Comparison of ENCODE assay signal across 32 cellular contexts in the genomic region with DNA sequence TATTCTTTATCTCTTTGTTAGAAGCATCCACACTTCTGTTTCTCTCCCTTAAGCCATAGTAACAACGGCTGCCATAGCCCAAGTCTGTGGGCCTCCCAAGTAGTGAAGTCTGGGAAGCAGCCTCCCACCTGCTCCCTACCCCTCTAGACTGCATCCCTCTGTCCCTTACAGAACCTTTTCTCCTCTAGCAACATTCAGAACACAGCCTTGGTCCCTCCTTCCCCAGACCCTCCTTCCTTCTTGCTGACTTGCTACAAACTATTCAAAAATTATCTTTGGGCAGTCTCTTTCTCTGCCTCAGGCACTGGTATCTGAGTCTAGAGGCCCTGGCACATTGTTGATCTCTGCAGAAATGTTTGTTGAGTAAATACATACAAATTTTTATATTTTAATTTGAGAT. TPM values are rescaled to one million over a fixed set of nuclear protein-coding genes. Genes with fewer than 3 reads are reported as not detected.
DNase-seq lines count a peak whose midpoint lies in the region; ATAC-seq and TF ChIP-seq lines count a peak whose summit lies in the region.
"Had no signal": no experiment of that assay in that cellular context is flagged by ENCODE, and none has a peak within 500 bp of the region (broad histone marks: within the 10 kb centered on the region; RNA-seq: fewer than 3 reads in every experiment).

No MANE protein-coding gene starts in this region.

- peaks cover 2% of the 10 kb centered on the region for H3K36me3 Mint-ChIP-seq in activated naive CD4-positive, alpha-beta T cell treated with anti-CD3 and anti-CD28 coated beads, Interleukin-2, amount 50 U/mL, for 24 hours
- peaks cover 3% of the 10 kb centered on the region for H3K36me3 Mint-ChIP-seq in T-cell
- H3K36me3 Mint-ChIP-seq in type B pancreatic cell = no peaks in the 10 kb centered on the region

- TF ChIP-seq POLR2A in lower leg skin (IDR thresholded peaks at IDR 0.05) = no peak

- H2BK120ac ChIP-seq in mesendoderm (ENCODE audit: low read depth, low read length) = no peak overlapping the region

- no peak overlapping the region for H3K4ac ChIP-seq in mesendoderm (ENCODE audit: low read depth, low read length)

- no peak overlapping the region for H4K5ac ChIP-seq in mesendoderm (ENCODE audit: low read length)

- intact Hi-C loops in lower leg skin (cut with DNase I; ENCODE audit: low total_unique reads) = loop anchor here (5.0 kb wide), 1 partner anchor 206 kb away; no protein-coding TSS in a partner anchor

- H3K27me3 Mint-ChIP-seq in activated naive CD4-positive, alpha-beta T cell treated with anti-CD3 and anti-CD28 coated beads, Interleukin-2, amount 50 U/mL, for 24 hours = no peaks in the 10 kb centered on the region
- no peaks in the 10 kb centered on the region for H3K27me3 Mint-ChIP-seq in T-cell
- H3K27me3 Mint-ChIP-seq in type B pancreatic cell = no peaks in the 10 kb centered on the region

- H3K27ac Mint-ChIP-seq in activated naive CD4-positive, alpha-beta T cell treated with anti-CD3 and anti-CD28 coated beads, Interleukin-2, amount 50 U/mL, for 24 hours = peak overlapping the region; percentile 79
- no peak overlapping the region for H3K27ac Mint-ChIP-seq in T-cell
- H3K27ac Mint-ChIP-seq in type B pancreatic cell = peak overlapping the region; percentile 6
- H3K27ac Mint-ChIP-seq: activated naive CD4-positive, alpha-beta T cell treated with anti-CD3 and anti-CD28 coated beads for 36 hours; activated T-cell treated with anti-CD3 and anti-CD28 coated beads, Interleukin-2, amount 50 U/mL, for 72 hours; endodermal cell; HFFc6; stimulated activated effector memory CD8-positive, alpha-beta T cell treated with anti-CD3 and anti-CD28 coated beads, Interleukin-12 subunit alpha, Interleukin-12 subunit beta, amount 100 ng/mL, for 72 hours had no signal

- WGBS in mesendoderm (ENCODE audit: extremely low coverage, insufficient coverage, low lambda C conversion rate) = no CpG with 5 or more reads among the region's 1 CpG
- WGBS in lower leg skin, 2 donors = 89 to 92% methylated on average over 1 of the region's 1 CpG

- no peaks in the 10 kb centered on the region for H3K36me3 ChIP-seq in mesendoderm (ENCODE audit: control insufficient read depth, insufficient read depth, low read length)
- H3K36me3 ChIP-seq: SJCRH30, upper lobe of left lung had no signal

- H3K27me3 ChIP-seq in mesendoderm (ENCODE audit: insufficient read depth, low read length, poor library complexity) = no peaks in the 10 kb centered on the region
- H3K27me3 ChIP-seq: hepatocyte, upper lobe of left lung had no signal

- peaks cover 2% of the 10 kb centered on the region for H3K4me1 ChIP-seq in mesendoderm (ENCODE audit: control insufficient read depth, low read depth, low read length)

- no peak overlapping the region for H3K9ac ChIP-seq in mesendoderm (ENCODE audit: low read length)

- H3K18ac ChIP-seq in mesendoderm (ENCODE audit: low read length) = no peak overlapping the region

- H3K4me2 ChIP-seq in mesendoderm (ENCODE audit: low read length) = no peak overlapping the region
- H3K4me2 ChIP-seq: hepatocyte had no signal

- POLR2A ChIA-PET in T-cell (lab: Charles Lee) = interaction anchor here (0.6 kb wide), 2 partner anchors 50 to 834 kb away, joined by 3 to 6 read pairs; no protein-coding TSS in a partner anchor

- H3K4me3 ChIP-seq in mesendoderm (ENCODE audit: low read length) = no peak overlapping the region
- no peak overlapping the region for H3K4me3 ChIP-seq in lower leg skin (ENCODE audit: low read depth, poor library complexity, severe bottlenecking)
- H3K4me3 ChIP-seq: coronary artery, GM12878, hepatocyte, SJCRH30, upper lobe of left lung had no signal

- no peak overlapping the region for H2BK5ac ChIP-seq in mesendoderm (ENCODE audit: low read length)

- ATAC-seq in T-cell (replicated peaks in 1 of 4) (no peak), GM19455 (IDR thresholded peaks at IDR 0.05; ENCODE audit: unreplicated experiment) (no peak)
- ATAC-seq: activated T-cell treated with anti-CD3 and anti-CD28 coated beads, Interleukin-2, amount 50 U/mL, for 72 hours; GM12878; left colon; sciatic nerve; stimulated activated effector memory CD8-positive, alpha-beta T cell treated with anti-CD3 and anti-CD28 coated beads, Interleukin-12 subunit alpha, Interleukin-12 subunit beta, amount 100 ng/mL, for 72 hours had no signal

- H3K79me1 ChIP-seq in mesendoderm (ENCODE audit: low read length) = no peaks in the 10 kb centered on the region

- no peaks in the 10 kb centered on the region for H3K79me2 ChIP-seq in mesendoderm (ENCODE audit: control insufficient read depth, insufficient read depth, low read length)

- TF ChIP-seq CTCF in type B pancreatic cell (conservative IDR thresholded peaks at IDR 0.05) = no peak
- no peak for TF ChIP-seq CTCF in lower leg skin (IDR thresholded peaks at IDR 0.05)

- H4K8ac ChIP-seq in mesendoderm (ENCODE audit: low read depth, low read length) = no peak overlapping the region

- no peaks in the 10 kb centered on the region for H3K9me3 Mint-ChIP-seq in activated naive CD4-positive, alpha-beta T cell treated with anti-CD3 and anti-CD28 coated beads, Interleukin-2, amount 50 U/mL, for 24 hours
- no peaks in the 10 kb centered on the region for H3K9me3 Mint-ChIP-seq in T-cell
- H3K9me3 Mint-ChIP-seq in type B pancreatic cell = no peaks in the 10 kb centered on the region
- H3K9me3 Mint-ChIP-seq: activated naive CD4-positive, alpha-beta T cell treated with anti-CD3 and anti-CD28 coated beads for 36 hours; activated T-cell treated with anti-CD3 and anti-CD28 coated beads, Interleukin-2, amount 50 U/mL, for 72 hours; endodermal cell; HFFc6; stimulated activated effector memory CD8-positive, alpha-beta T cell treated with anti-CD3 and anti-CD28 coated beads, Interleukin-12 subunit alpha, Interleukin-12 subunit beta, amount 100 ng/mL, for 72 hours had no signal

- H3K4me1 Mint-ChIP-seq in activated naive CD4-positive, alpha-beta T cell treated with anti-CD3 and anti-CD28 coated beads, Interleukin-2, amount 50 U/mL, for 24 hours = peaks cover 22% of the 10 kb centered on the region
- H3K4me1 Mint-ChIP-seq in T-cell = peaks cover 28 to 32% (median 32%) of the 10 kb centered on the region in 3 donors
- peaks cover 21% of the 10 kb centered on the region for H3K4me1 Mint-ChIP-seq in type B pancreatic cell (ENCODE audit: unreplicated experiment)

- H2AK5ac ChIP-seq in mesendoderm (ENCODE audit: low read length) = no peak overlapping the region

- H3K23ac ChIP-seq in mesendoderm (ENCODE audit: low read length) = no peak overlapping the region

- peak overlapping the region; percentile 3 for H3K56ac ChIP-seq in mesendoderm (ENCODE audit: low read length)

- CTCF ChIA-PET in T-cell (lab: Charles Lee) = interaction anchor here (0.6 to 1.0 kb wide), 5 partner anchors 12 to 604 kb away, joined by 3 to 7 read pairs (median 5); partner anchors contain the start of gene TRIM56 (in 1 of the 2)

- H3K4me3 Mint-ChIP-seq in activated naive CD4-positive, alpha-beta T cell treated with anti-CD3 and anti-CD28 coated beads, Interleukin-2, amount 50 U/mL, for 24 hours = no peak overlapping the region
- H3K4me3 Mint-ChIP-seq in T-cell (peak overlapping the region in 2 of 3 donors; percentile 5 to 50), type B pancreatic cell (peak overlapping the region; percentile 47)
- H3K4me3 Mint-ChIP-seq: HFFc6; stimulated activated effector memory CD8-positive, alpha-beta T cell treated with anti-CD3 and anti-CD28 coated beads, Interleukin-12 subunit alpha, Interleukin-12 subunit beta, amount 100 ng/mL, for 72 hours had no signal

- DNase-seq in activated naive CD4-positive, alpha-beta T cell treated with Interleukin-2 at 50 U/mL for 16 hours = no peak
- no peak for DNase-seq in T-cell
- DNase-seq in mesendoderm = no peak
- no peak for DNase-seq in type B pancreatic cell (ENCODE audit: extremely low spot score, unreplicated experiment)
- no peak for DNase-seq in EL
- DNase-seq in lower leg skin (ENCODE audit: low spot score in 2 of 2) = no peak
- DNase-seq: ACHN; activated naive CD4-positive, alpha-beta T cell treated with anti-CD3 and anti-CD28 coated beads for 36 hours; activated T-cell treated with anti-CD3 and anti-CD28 coated beads, Interleukin-2, amount 50 U/mL, for 72 hours; endodermal cell; HFFc6; Karpas-422; left colon; mesenchymal stem cell; NCI-H1417 treated with DMSO at 0.1 percent for 48 hours; NCI-H345; NCI-H748 treated with DMSO at 0.1 percent for 48 hours; stimulated activated CD4-positive, alpha-beta T cell treated with anti-CD3 and anti-CD28 coated beads, Interleukin-4, amount 100 ng/mL, for 24 hours; upper lobe of left lung had no signal

- H3K27ac ChIP-seq in mesendoderm (ENCODE audit: low read depth, low read length) = no peak overlapping the region
- H3K27ac ChIP-seq: coronary artery, hepatocyte, HL-60, SJCRH30, upper lobe of left lung had no signal

- H2BK15ac ChIP-seq in mesendoderm (replicated peaks; ENCODE audit: low read depth) = no peak overlapping the region

RNA-seq across cellular contexts. Expression of gene NYAP1, which starts 2.3 kb away (rescaled TPM):
- 1 to 10 TPM in 2 of 5 donors, under 1 TPM in 3; 0.50 to 1.4 (median 0.99) TPM for total RNA-seq in T-cell
- 1.2 TPM for polyA plus RNA-seq in mesendoderm (2013, experiment 1 of 2)
- 1.3 TPM for polyA plus RNA-seq in mesendoderm (2013, experiment 2 of 2)
- total RNA-seq in type B pancreatic cell (ENCODE audit: low replicate concordance) = 2.1 and 6.3 TPM in 2 replicates
- total RNA-seq in lower leg skin = 1 to 10 TPM in 3 of 4 donors, under 1 TPM in 1; 0.39 to 2.1 (median 1.5) TPM
- total RNA-seq: myocyte; T-helper 1 cell treated with Interleukin-12 subunit alpha and Interleukin-12 subunit beta and Interleukin-4 antibody, amounts not matched to agents 30 ng/mL and 1 ng/mL, for 36 hours had no signal

RNA-seq across cellular contexts. Expression of gene TSC22D4, which starts 2.5 kb away (rescaled TPM):
- total RNA-seq in T-cell (100 to 1,000 TPM in 4 of 5 donors, 10 to 100 TPM in 1; 85.2 to 160 (median 148) TPM), type B pancreatic cell (ENCODE audit: low replicate concordance) (45.3 and 57.6 TPM in 2 replicates), lower leg skin (10 to 100 TPM; 57.3 to 97.7 (median 68.0) TPM)
- polyA plus RNA-seq in mesendoderm (2013, experiment 1 of 2) = 15.8 TPM
- polyA plus RNA-seq in mesendoderm (2013, experiment 2 of 2) = 16.1 TPM

RNA-seq across cellular contexts. Expression of gene SPACDR, which starts 17.4 kb away (rescaled TPM):
- total RNA-seq in T-cell (1 to 10 TPM; 1.3 to 4.0 (median 3.3) TPM), type B pancreatic cell (ENCODE audit: low replicate concordance) (1.4 and 2.8 TPM in 2 replicates), lower leg skin (1 to 10 TPM in 1 of 4 donors, under 1 TPM in 1, not detected in 2; 0.26 to 1.5 TPM)
- 0.10 TPM for polyA plus RNA-seq in mesendoderm (2013, experiment 1 of 2)
- 0.08 TPM for polyA plus RNA-seq in mesendoderm (2013, experiment 2 of 2)
- total RNA-seq: Daoy, frontal cortex, SJCRH30 had no signal
- polyA plus RNA-seq: hepatocyte had no signal

RNA-seq across cellular contexts. Expression of gene PPP1R35, which starts 45.2 kb away (rescaled TPM):
- total RNA-seq in T-cell = 100 to 1,000 TPM in 2 of 5 donors, 10 to 100 TPM in 3; 32.8 to 117 (median 98.6) TPM
- 58.9 TPM for polyA plus RNA-seq in mesendoderm (2013, experiment 1 of 2)
- polyA plus RNA-seq in mesendoderm (2013, experiment 2 of 2) = 59.9 TPM
- 31.4 and 33.8 TPM in 2 replicates for total RNA-seq in type B pancreatic cell (ENCODE audit: low replicate concordance)
- total RNA-seq in lower leg skin = 10 to 100 TPM; 26.3 to 63.2 (median 46.6) TPM

RNA-seq across cellular contexts. Expression of gene MEPCE, which starts 51.8 kb away (rescaled TPM):
- total RNA-seq in T-cell (10 to 100 TPM; 50.6 to 63.2 (median 60.3) TPM), type B pancreatic cell (ENCODE audit: low replicate concordance) (27.5 and 36.6 TPM in 2 replicates), lower leg skin (10 to 100 TPM; 26.1 to 54.4 (median 37.4) TPM)
- 33.8 TPM for polyA plus RNA-seq in mesendoderm (2013, experiment 1 of 2)
- polyA plus RNA-seq in mesendoderm (2013, experiment 2 of 2) = 34.3 TPM

Comparison
In these comparisons a context has a peak if more than half of its experiments do, and no peak if none do; other contexts are left out.
1. H3K27ac Mint-ChIP-seq: peak in activated naive CD4-positive, alpha-beta T cell treated with anti-CD3 and anti-CD28 coated beads, Interleukin-2, amount 50 U/mL, for 24 hours (single experiment) and type B pancreatic cell (single experiment); none in T-cell (0 of 2).